8 cellular contexts compared by ENCODE assay signal in the genomic region with DNA sequence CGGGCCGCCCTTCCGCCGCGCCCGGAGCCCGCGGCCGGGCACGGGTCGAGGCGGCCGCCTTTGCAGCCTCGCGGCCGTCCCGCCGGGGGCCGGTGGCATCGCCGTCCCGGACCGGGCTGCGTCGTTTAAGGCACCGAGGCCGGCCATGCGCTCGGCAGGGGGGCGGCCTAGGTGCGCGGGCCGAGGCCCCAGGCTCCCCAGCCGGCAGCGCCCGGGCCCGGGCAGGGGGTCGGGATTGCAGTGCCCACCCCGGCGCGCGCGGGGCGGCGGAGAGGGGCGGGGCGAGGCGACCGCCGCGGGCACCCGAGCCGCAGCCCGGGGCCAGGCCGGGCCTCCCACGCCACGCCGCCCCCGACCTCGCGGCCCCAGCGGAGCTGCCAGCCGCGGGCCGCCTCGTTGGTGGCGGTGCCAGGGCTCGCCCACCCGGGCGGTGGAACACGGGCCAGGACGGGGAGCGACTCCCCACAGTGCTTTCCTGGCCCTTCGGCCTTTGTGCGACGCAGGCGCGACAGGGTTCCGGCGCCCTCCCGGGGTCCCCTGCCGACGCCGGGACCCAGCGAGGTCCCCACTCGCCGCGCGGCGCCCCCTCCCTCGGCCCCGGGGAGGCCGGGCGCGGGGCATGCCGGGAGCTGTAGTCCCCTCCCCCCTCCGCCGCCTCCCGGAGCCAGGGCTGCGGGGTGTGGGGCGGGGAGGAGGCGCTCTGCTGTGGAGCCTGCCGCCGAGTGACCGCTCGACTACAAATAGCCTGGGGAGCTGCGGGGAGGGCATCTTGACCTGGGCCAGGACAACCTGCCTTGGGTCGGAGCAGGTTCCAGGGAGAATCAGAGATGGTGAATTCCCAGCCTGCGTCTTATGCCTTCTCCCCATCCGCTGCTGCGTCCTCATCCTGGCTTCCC. TPM values are rescaled to one million over a fixed set of nuclear protein-coding genes. Genes with fewer than 3 reads are reported as not detected.
DNase-seq lines count a peak whose midpoint lies in the region; ATAC-seq and TF ChIP-seq lines count a peak whose summit lies in the region.

No MANE protein-coding gene starts in this region.

- TF ChIP-seq POLR2A in gastrocnemius medialis (IDR thresholded peaks at IDR 0.05) = peak; percentile 77 to 82

- H3K4me3 ChIP-seq in astrocyte of the spinal cord (ENCODE audit: low read depth, low read length) = peak overlapping the region; percentile 73
- peak overlapping the region; percentile 55 for H3K4me3 ChIP-seq in iPS DF 6.9 (ENCODE audit: low read length)
- peak overlapping the region; percentile 72 to 84 (median 78) for H3K4me3 ChIP-seq in gastrocnemius medialis

- no CpG with 5 or more reads among the region's 111 CpGs for WGBS in iPS DF 6.9 (ENCODE audit: insufficient coverage, insufficient read length)

- TF ChIP-seq CTCF in GM10248 (IDR thresholded peaks at IDR 0.05; ENCODE audit: control extremely low read depth, extremely low read depth, low read depth, missing control alignments) (peak; percentile 3), astrocyte of the spinal cord (IDR thresholded peaks at IDR 0.05; ENCODE audit: low read depth, low read length) (no peak), gastrocnemius medialis (IDR thresholded peaks at IDR 0.05 in 4 of 5, conservative IDR thresholded peaks at IDR 0.05 in 1 of 5) (no peak)

- peaks cover 30% of the 10 kb centered on the region for H3K36me3 ChIP-seq in iPS DF 6.9 (ENCODE audit: control insufficient read depth, insufficient read depth, low read length)
- peaks cover 0 to 36% of the 10 kb centered on the region in 2 donors for H3K36me3 ChIP-seq in gastrocnemius medialis

- in situ Hi-C loops in astrocyte of the spinal cord (cut with HindIII; ENCODE audit: low sequenced_read_pairs) (no loop called here), gastrocnemius medialis (cut with MboI; ENCODE audit: low sequenced_read_pairs in 4 of 4) (loop anchor here in 1 of 4 donors (25.0 kb wide), 1 partner anchor 1158 kb away; a partner anchor contains a TSS)

- no peak overlapping the region for H3K27ac ChIP-seq in iPS DF 6.9 (ENCODE audit: low read length)
- H3K27ac ChIP-seq in gastrocnemius medialis = peak overlapping the region; percentile 86 to 92 (median 88)

- CTCF ChIA-PET in GM10248 (lab: Yijun Ruan, JAX) = interaction anchor here (1.0 to 3.8 kb wide), 7 partner anchors 10 to 779 kb away, joined by 3 to 19 read pairs (median 3); a partner anchor contains a TSS

- POLR2A ChIA-PET in GM10248 (lab: Yijun Ruan, JAX) = interaction anchor here (0.6 to 1.0 kb wide), 2 partner anchors 12 to 82 kb away, joined by 3 to 6 read pairs; a partner anchor contains a TSS

- DNase-seq in GM10248 (ENCODE audit: extremely low spot score) (peak; percentile 93), LHCN-M2 (ENCODE audit: low read depth) (peak; percentile 43), T-helper 22 cell (ENCODE audit: low read depth) (peak; percentile 66), astrocyte of the spinal cord (ENCODE audit: low read depth, low spot score) (peak; percentile 47), iPS DF 6.9 (ENCODE audit: low read depth, low spot score) (no peak), gastrocnemius medialis (peak; percentile 83 to 86), SHP77 treated with DMSO at 0.1 percent for 48 hours (lab: John Stamatoyannopoulos, UW) (no peak)

- H3K27me3 ChIP-seq in iPS DF 6.9 (ENCODE audit: control insufficient read depth, insufficient read depth, low read length) = no peaks in the 10 kb centered on the region
- no peaks in the 10 kb centered on the region for H3K27me3 ChIP-seq in gastrocnemius medialis

- no peaks in the 10 kb centered on the region for H3K9me3 ChIP-seq in iPS DF 6.9 (ENCODE audit: control insufficient read depth, insufficient read depth, low read length)
- no peaks in the 10 kb centered on the region for H3K9me3 ChIP-seq in gastrocnemius medialis

- intact Hi-C loops in gastrocnemius medialis (cut with DNase I; ENCODE audit: low total_unique reads) = loop anchor here (1.0 to 10.0 kb wide), 3 partner anchors 17 to 1079 kb away; a partner anchor contains a TSS

- peak; percentile 70 for ATAC-seq in GM21825 (IDR thresholded peaks at IDR 0.05; ENCODE audit: unreplicated experiment)
- ATAC-seq in gastrocnemius medialis = peak; percentile 81 to 84

- H3K4me1 ChIP-seq in iPS DF 6.9 (ENCODE audit: control insufficient read depth, insufficient read depth, low read length) = peaks cover 1% of the 10 kb centered on the region; the same call in 1 of the 2 replicates
- peaks cover 21 to 22% of the 10 kb centered on the region in 2 donors for H3K4me1 ChIP-seq in gastrocnemius medialis

RNA-seq across cellular contexts. Expression of a gene that starts 0.8 kb away (rescaled TPM):
- 50.0 and 55.5 TPM in 2 replicates for total RNA-seq in LHCN-M2 (2014; rRNA removed)
- 31.3 TPM for polyA plus RNA-seq in LHCN-M2 (2012)
- total RNA-seq in gastrocnemius medialis = 10 to 100 TPM; 41.9 to 96.0 (median 53.0) TPM

RNA-seq across cellular contexts. Expression of a gene that starts 16.9 kb away (rescaled TPM):
- 13.9 and 14.6 TPM in 2 replicates for total RNA-seq in LHCN-M2 (2014; rRNA removed)
- 27.6 TPM for polyA plus RNA-seq in LHCN-M2 (2012)
- total RNA-seq in gastrocnemius medialis = 1 to 10 TPM; 5.1 to 7.2 (median 5.9) TPM

RNA-seq across cellular contexts. Expression of a gene that starts 39.3 kb away (rescaled TPM):
- total RNA-seq in LHCN-M2 (2014; rRNA removed) (not detected in 2 replicates), gastrocnemius medialis (1 to 10 TPM in 3 of 4 donors, not detected in 1; 1.3 to 5.2 (median 2.0) TPM)
- polyA plus RNA-seq in LHCN-M2 (2012) = 0.28 TPM

Comparison
In these comparisons a context has a peak if more than half of its experiments do, and no peak if none do; other contexts are left out.
1. DNase-seq: peak in GM10248 (single experiment), LHCN-M2 (single experiment), T-helper 22 cell (single experiment), astrocyte of the spinal cord (single experiment) and gastrocnemius medialis (2 of 2); none in iPS DF 6.9 (single experiment) and SHP77 treated with DMSO at 0.1 percent for 48 hours (single experiment).
2. Peak in every context shown above with its lines, with median percentiles within 50 percentile points of each other: H3K4me3 ChIP-seq.